12 cellular contexts compared by ENCODE assay signal in the genomic region with DNA sequence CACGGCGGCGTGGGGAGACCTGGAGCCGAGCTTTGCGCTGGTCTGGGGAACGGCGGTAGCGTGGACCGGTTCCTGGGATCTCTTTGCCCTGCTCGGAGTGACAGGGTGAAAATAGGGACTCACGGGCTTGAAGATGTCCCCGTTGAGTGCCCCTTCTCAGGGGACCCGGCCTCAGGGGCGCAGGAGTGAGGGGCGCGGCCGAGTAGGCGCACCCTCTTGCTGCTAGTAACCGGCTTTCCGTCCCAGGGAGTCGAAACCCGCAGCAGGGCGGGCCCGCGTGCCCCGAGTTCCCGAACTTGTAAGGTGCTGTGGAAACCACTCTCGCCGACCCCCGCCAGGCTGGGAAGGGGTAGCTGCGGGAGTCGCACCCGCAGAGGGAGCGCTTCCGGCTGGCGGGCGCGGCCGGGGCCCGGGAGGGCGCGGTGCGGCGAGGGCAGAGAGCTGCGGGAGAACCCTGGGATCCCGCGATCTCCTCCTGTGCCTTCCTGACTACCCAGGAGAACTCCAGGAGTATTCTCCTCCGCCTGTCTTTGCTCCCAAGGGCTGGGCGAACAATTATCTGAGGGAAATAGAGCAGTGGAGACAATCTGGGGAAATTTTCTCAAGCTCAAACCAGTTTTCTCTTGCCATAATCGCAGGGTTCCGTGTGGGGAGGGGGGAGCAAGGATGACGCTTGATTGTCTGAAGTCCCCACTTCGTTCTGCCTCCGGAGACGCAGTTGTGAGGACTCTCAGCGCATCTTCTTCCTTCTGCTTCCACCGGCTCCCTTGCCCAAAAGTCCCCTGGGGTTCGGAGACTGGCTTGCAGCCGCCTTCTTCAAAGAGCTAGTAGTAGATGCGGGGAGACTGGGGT. TPM values are rescaled to one million over a fixed set of nuclear protein-coding genes. Genes with fewer than 3 reads are reported as not detected.
DNase-seq lines count a peak whose midpoint lies in the region; ATAC-seq, FAIRE-seq and TF ChIP-seq lines count a peak whose summit lies in the region.
"Had no signal": no experiment of that assay in that cellular context is flagged by ENCODE, and none has a peak within 500 bp of the region (broad histone marks: within the 10 kb centered on the region; RNA-seq: fewer than 3 reads in every experiment).

No MANE protein-coding gene starts in this region.

- TF ChIP-seq RAD21 in H1 (IDR thresholded peaks at IDR 0.05 in 1 of 2, conservative IDR thresholded peaks at IDR 0.05 in 1 of 2; ENCODE audit: low read depth in 2 of 2, low read length in 2 of 2): no peak

- no peak overlapping the region for H3K4ac ChIP-seq in H1 (replicated peaks; ENCODE audit: insufficient read length, low read depth, low read length)

- H3K4me3 ChIP-seq in BE2C (ENCODE audit: low read depth, low read length): peak overlapping the region; percentile 64
- peak overlapping the region; percentile 35 to 80 (median 56) for H3K4me3 ChIP-seq in H1 (ENCODE audit: extremely low read depth in 1 of 4, insufficient read depth in 2 of 4, low read depth in 3 of 4, low read length in 4 of 4)

- no peak overlapping the region for H3K9ac ChIP-seq in H1 (replicated peaks in 1 of 4; ENCODE audit: extremely low read depth in 1 of 4, low read depth in 3 of 4, low read length in 3 of 4)

- H3K36me3 ChIP-seq in BE2C (no peaks in the 10 kb centered on the region), H1 (ENCODE audit: control insufficient read depth in 2 of 4, insufficient read depth in 4 of 4, low read length in 3 of 4) (no peaks in the 10 kb centered on the region)

- no peak overlapping the region for H2BK20ac ChIP-seq in H1 (ENCODE audit: low read length)

- peaks cover 25% of the 10 kb centered on the region for H3K4me1 Mint-ChIP-seq in nephron progenitor cell
- H3K4me1 Mint-ChIP-seq in stimulated activated naive B cell treated with anti-CD40 and anti-IgM and Interleukin-4, amounts not matched to agents 10 μg/mL and 1 μg/mL and 100 μg/mL, for 72 hours: peaks cover 7 to 24% of the 10 kb centered on the region in 2 donors

- H3K56ac ChIP-seq in H1 (replicated peaks; ENCODE audit: insufficient read length, low read depth, low read length): no peak overlapping the region

- no peak overlapping the region for H3K14ac ChIP-seq in H1 (ENCODE audit: insufficient read length)

- no peak overlapping the region for H3K27ac ChIP-seq in H1 (ENCODE audit: low read depth, low read length)

- no peak for FAIRE-seq in H1 (lab: Jason Lieb, UNC)
- FAIRE-seq: GM12892 had no signal

- no peak overlapping the region; the same call in 1 of the 2 replicates for H3K18ac ChIP-seq in H1 (ENCODE audit: extremely low read depth, low read length)

- DNase-seq in BE2C (no peak), HEK293T (ENCODE audit: extremely low spot score) (peak; percentile 20), H1 (ENCODE audit: low read depth in 1 of 2, low spot score in 2 of 2) (peak in 1 of 2 experiments; percentile 58), nephron progenitor cell (peak; percentile 55), cortex of kidney (lab: John Stamatoyannopoulos, UW) (no peak)
- DNase-seq in stimulated activated naive B cell treated with anti-CD40 and anti-IgM and Interleukin-4, amounts not matched to agents 10 μg/mL and 1 μg/mL and 100 μg/mL, for 72 hours: no peak
- DNase-seq: activated CD4-positive, alpha-beta T cell treated with anti-CD3 and anti-CD28 coated beads, Interleukin-2, amount 50 U/mL, for 48 hours had no signal

- H3K79me1 ChIP-seq in H1 (ENCODE audit: low read depth, low read length): no peaks in the 10 kb centered on the region

- TF ChIP-seq CTCF in BE2C (IDR thresholded peaks at IDR 0.05; ENCODE audit: low read depth, low read length) (no peak), H1 (IDR thresholded peaks at IDR 0.05; ENCODE audit: control extremely low read depth in 1 of 3, insufficient read depth in 1 of 3, low read depth in 1 of 3, low read length in 3 of 3) (no peak), nephron progenitor cell (IDR thresholded peaks at IDR 0.05) (no peak)

- no peak overlapping the region for H2BK5ac ChIP-seq in H1 (ENCODE audit: low read depth, low read length)

- H3K23ac ChIP-seq in H1 (ENCODE audit: insufficient read length): no peak overlapping the region

- TF ChIP-seq EP300 in H1 (IDR thresholded peaks at IDR 0.05; ENCODE audit: borderline replicate concordance in 1 of 2, low read depth in 2 of 2, low read length in 2 of 2): no peak

- H3K4me3 Mint-ChIP-seq in nephron progenitor cell: peak overlapping the region; percentile 88
- H3K4me3 Mint-ChIP-seq in stimulated activated naive B cell treated with anti-CD40 and anti-IgM and Interleukin-4, amounts not matched to agents 10 μg/mL and 1 μg/mL and 100 μg/mL, for 72 hours: no peak overlapping the region

- H3K9me3 ChIP-seq in BE2C: no peaks in the 10 kb centered on the region
- no peaks in the 10 kb centered on the region for H3K9me3 ChIP-seq in H1 (ENCODE audit: insufficient read depth in 2 of 2, low read depth in 1 of 2, low read length in 1 of 2)

- H4K91ac ChIP-seq in H1 (replicated peaks; ENCODE audit: insufficient read length, low read length): no peak overlapping the region

- ATAC-seq in GM21367 (IDR thresholded peaks at IDR 0.05; ENCODE audit: unreplicated experiment) (no peak), HG02678 (IDR thresholded peaks at IDR 0.05; ENCODE audit: unreplicated experiment) (no peak)
- ATAC-seq in stimulated activated naive B cell treated with anti-CD40 and anti-IgM and Interleukin-4, amounts not matched to agents 10 μg/mL and 1 μg/mL and 100 μg/mL, for 72 hours (replicated peaks): no peak
- ATAC-seq: sciatic nerve had no signal

- no peak overlapping the region for H2BK12ac ChIP-seq in H1 (ENCODE audit: low read depth, low read length)

- no peak overlapping the region for H4K5ac ChIP-seq in H1 (ENCODE audit: insufficient read length, low read depth, low read length)

- H4K8ac ChIP-seq in H1 (ENCODE audit: extremely low read depth, insufficient read depth, low read length): peak overlapping the region; percentile 26; the same call in 1 of the 2 replicates

- TF ChIP-seq POLR2A in H1 (IDR thresholded peaks at IDR 0.05; ENCODE audit: control extremely low read depth in 1 of 2, low read depth in 2 of 2, low read length in 2 of 2): no peak

- POLR2A ChIA-PET in HEK293T (lab: Yijun Ruan, JAX): no interaction called here
- POLR2A ChIA-PET in H1 (lab: Charles Lee; ENCODE audit: partially characterized antibody): no interaction called here

- H2BK15ac ChIP-seq in H1 (ENCODE audit: low read length): no peak overlapping the region

- peaks cover 5% of the 10 kb centered on the region for H3K9me3 Mint-ChIP-seq in nephron progenitor cell
- peaks cover 0 to 5% of the 10 kb centered on the region in 2 donors for H3K9me3 Mint-ChIP-seq in stimulated activated naive B cell treated with anti-CD40 and anti-IgM and Interleukin-4, amounts not matched to agents 10 μg/mL and 1 μg/mL and 100 μg/mL, for 72 hours

- H3K27me3 ChIP-seq in BE2C: peaks cover 27% of the 10 kb centered on the region
- H3K27me3 ChIP-seq in H1 (replicated peaks in 1 of 4; ENCODE audit: control insufficient read depth in 3 of 4, extremely low read depth in 1 of 4, insufficient read depth in 3 of 4, low read length in 3 of 4): peaks cover 45 to 60% (median 59%) of the 10 kb centered on the region in 4 experiments

- peaks cover 0 to 5% of the 10 kb centered on the region in 2 experiments for H4K20me1 ChIP-seq in H1 (replicated peaks in 1 of 2; ENCODE audit: control insufficient read depth in 1 of 2, insufficient read depth in 2 of 2, low read length in 2 of 2)

- H3K4me1 ChIP-seq in BE2C (no peaks in the 10 kb centered on the region; the same call in 1 of the 2 replicates), H1 (replicated peaks in 1 of 4; ENCODE audit: control insufficient read depth in 3 of 4, insufficient read depth in 4 of 4, low read length in 3 of 4) (peaks cover 12 to 24% (median 13%) of the 10 kb centered on the region in 4 experiments; a peak in 6 of 7 replicates)

- peak overlapping the region; percentile 77 to 99 for H3K4me2 ChIP-seq in H1 (ENCODE audit: insufficient read depth in 1 of 2, low read depth in 2 of 2, low read length in 2 of 2)

- no peaks in the 10 kb centered on the region for H3K79me2 ChIP-seq in H1 (ENCODE audit: control insufficient read depth in 1 of 2, insufficient read depth in 2 of 2, low read length in 2 of 2)

- H3K23me2 ChIP-seq in H1 (ENCODE audit: low read depth, low read length): peaks cover 21% of the 10 kb centered on the region

- 4% methylated on average over 60 of the region's 60 CpGs; no CpG with 5 or more reads in 1 of the 2 experiments for WGBS in H1 (ENCODE audit: extremely low coverage in 1 of 2, insufficient coverage in 1 of 2, insufficient read length in 1 of 2, insufficient replicate concordance in 2 of 2, low coverage in 1 of 2, low lambda C conversion rate in 2 of 2, missing lambda C conversion rate in 1 of 2), 2 experiments

- H2BK120ac ChIP-seq in H1 (replicated peaks; ENCODE audit: low read depth, low read length): no peak overlapping the region

- CTCF ChIA-PET in HEK293T (lab: Yijun Ruan, JAX): no interaction called here
- CTCF ChIA-PET in H1 (lab: Charles Lee; ENCODE audit: partially characterized antibody): interaction anchor here (0.7 to 4.9 kb wide), 12 partner anchors 8 to 1112 kb away, joined by 3 to 51 read pairs (median 5); no protein-coding TSS in a partner anchor

- peaks cover 93% of the 10 kb centered on the region for H3K27me3 Mint-ChIP-seq in nephron progenitor cell (ENCODE audit: low read depth, poor library complexity)
- H3K27me3 Mint-ChIP-seq in stimulated activated naive B cell treated with anti-CD40 and anti-IgM and Interleukin-4, amounts not matched to agents 10 μg/mL and 1 μg/mL and 100 μg/mL, for 72 hours: peaks cover 57 to 79% of the 10 kb centered on the region in 2 donors

- H2AFZ ChIP-seq in H1 (ENCODE audit: low read length): no peak overlapping the region; the same call in 1 of the 2 replicates

- H3K27ac Mint-ChIP-seq in nephron progenitor cell: no peak overlapping the region
- H3K27ac Mint-ChIP-seq in stimulated activated naive B cell treated with anti-CD40 and anti-IgM and Interleukin-4, amounts not matched to agents 10 μg/mL and 1 μg/mL and 100 μg/mL, for 72 hours: no peak overlapping the region

- no peaks in the 10 kb centered on the region for H3K36me3 Mint-ChIP-seq in nephron progenitor cell (ENCODE audit: low read depth)
- no peaks in the 10 kb centered on the region for H3K36me3 Mint-ChIP-seq in stimulated activated naive B cell treated with anti-CD40 and anti-IgM and Interleukin-4, amounts not matched to agents 10 μg/mL and 1 μg/mL and 100 μg/mL, for 72 hours

- no peak overlapping the region for H2AK5ac ChIP-seq in H1 (ENCODE audit: low read depth, low read length)

RNA-seq across cellular contexts. Expression of a gene that starts 0.7 kb away (rescaled TPM):
- 17.8 TPM for polyA plus RNA-seq in BE2C (2012; ENCODE audit: insufficient read depth, insufficient read length, low read depth)
- total RNA-seq in H1 (2021; fragmentation: NEBNext Ultra II Directional; extraction: Animal tissue kit (Norgen Biotek cat#: 25700)): not detected in 2 replicates
- polyA plus RNA-seq in H1 (2011; rRNA removed): 0.06 and 0.21 TPM in 2 replicates
- polyA plus RNA-seq in H1 (2011; cell fraction: cytosol; rRNA removed): 0.17 TPM
- 0.54 TPM for polyA plus RNA-seq in H1 (2011; cell fraction: nucleus; rRNA removed)
- 0.11 to 0.32 TPM (median 0.15 TPM) in 4 replicates for polyA plus RNA-seq in H1 (2012, experiment 1 of 2)
- not detected for polyA plus RNA-seq in H1 (2012, experiment 2 of 2)
- polyA plus RNA-seq in H1 (2013, experiment 1 of 2): 0.22 TPM
- 0.22 TPM for polyA plus RNA-seq in H1 (2013, experiment 2 of 2)
- polyA minus RNA-seq in H1 (2011; rRNA and poly(A)+ RNA removed): 0.35 and 1.9 TPM in 2 replicates
- polyA minus RNA-seq in H1 (2011; cell fraction: cytosol; rRNA and poly(A)+ RNA removed): not detected
- polyA minus RNA-seq in H1 (2011; cell fraction: nucleus; rRNA and poly(A)+ RNA removed): 2.4 TPM
- total RNA-seq: NCI-H460 had no signal

Comparison
In these comparisons a context has a peak if more than half of its experiments do, and no peak if none do; other contexts are left out.
1. DNase-seq: peak in HEK293T (single experiment) and nephron progenitor cell (single experiment); none in BE2C (single experiment), cortex of kidney (single experiment) and stimulated activated naive B cell treated with anti-CD40 and anti-IgM and Interleukin-4, amounts not matched to agents 10 μg/mL and 1 μg/mL and 100 μg/mL, for 72 hours (single experiment).